Comparison of ENCODE assay signal across 17 cellular contexts in the genomic region with DNA sequence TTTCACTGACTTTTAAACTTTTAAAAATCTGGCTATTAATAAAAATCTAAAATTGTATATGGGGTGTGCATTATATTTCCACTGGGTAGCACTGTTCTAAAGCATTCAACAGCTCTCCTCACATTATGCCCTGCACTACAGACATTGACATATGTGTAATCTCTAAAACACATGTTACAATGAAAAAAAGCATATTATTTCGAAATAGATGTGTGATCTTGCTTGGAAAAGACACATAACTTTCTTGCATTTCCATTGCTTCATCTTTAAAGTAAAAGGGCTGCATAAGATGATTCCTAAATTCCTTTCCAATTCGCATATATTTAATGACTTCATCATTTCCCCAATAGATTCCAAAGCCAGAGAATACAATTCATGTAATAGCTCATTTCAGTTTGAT.
DNase-seq lines count a peak whose midpoint lies in the region; ATAC-seq, FAIRE-seq and TF ChIP-seq lines count a peak whose summit lies in the region.
"Had no signal": no experiment of that assay in that cellular context is flagged by ENCODE, and none has a peak within 500 bp of the region (broad histone marks: within the 10 kb centered on the region; RNA-seq: fewer than 3 reads in every experiment).

No MANE protein-coding gene starts in this region.

- WGBS in HepG2 (ENCODE audit: low lambda C conversion rate), result 72% methylated on average over 2 of the region's 2 CpGs
- WGBS in right lobe of liver (ENCODE audit: insufficient coverage, low coverage, low lambda C conversion rate, missing lambda C conversion rate), result 77% methylated on average over 2 of the region's 2 CpGs

- BruUV-seq in HepG2 (replicated peaks; lab: Mats Ljungman, UMichigan), result no TSS peak

- no peak for TF ChIP-seq RAD21 in HepG2 (CRISPR knock-in tag; IDR thresholded peaks at IDR 0.05)

- H3K27ac ChIP-seq in HepG2 (ENCODE audit: extremely low read length, insufficient read depth, low read length) (no peak overlapping the region), right lobe of liver (no peak overlapping the region)
- H3K27ac ChIP-seq: BLaER1 treated with 17β-estradiol and CSF1 and Interleukin-3, amounts not matched to agents 10 nM and 100 nM; HL-60 had no signal

- H3K36me3 ChIP-seq in HepG2 (replicated peaks in 1 of 2; ENCODE audit: control insufficient read depth in 1 of 2, insufficient read depth in 2 of 2, low read length in 2 of 2), result no peaks in the 10 kb centered on the region
- H3K36me3 ChIP-seq in right lobe of liver, result no peaks in the 10 kb centered on the region
- H3K36me3 ChIP-seq: BLaER1 treated with 17β-estradiol and CSF1 and Interleukin-3, amounts not matched to agents 10 nM and 100 nM had no signal

- peak overlapping the region; percentile 51 to 94 (median 79) for H3K27ac Mint-ChIP-seq in nephron
- H3K27ac Mint-ChIP-seq: B cell; CD8-positive, alpha-beta T cell; H9 had no signal

- H3K9me3 ChIP-seq in HepG2 (ENCODE audit: low read length) (no peaks in the 10 kb centered on the region), right lobe of liver (no peaks in the 10 kb centered on the region)
- H3K9me3 ChIP-seq: BLaER1 treated with 17β-estradiol and CSF1 and Interleukin-3, amounts not matched to agents 10 nM and 100 nM had no signal

- no peak for TF ChIP-seq POLR2A in HepG2 (IDR thresholded peaks at IDR 0.05; ENCODE audit: insufficient read depth in 1 of 2, low read depth in 2 of 2, low read length in 2 of 2)
- TF ChIP-seq POLR2A in right lobe of liver (IDR thresholded peaks at IDR 0.05), result no peak
- no peak for TF ChIP-seq POLR2A in H54 (IDR thresholded peaks at IDR 0.05; ENCODE audit: low read depth, low read length)

- intact Hi-C loops in HepG2 (cut with micrococcal nuclease; ENCODE audit: unreplicated experiment), result no loop called here
- intact Hi-C loops in right lobe of liver (cut with DNase I), result no loop called here

- no peaks in the 10 kb centered on the region for H3K36me3 Mint-ChIP-seq in nephron (ENCODE audit: low read depth)
- H3K36me3 Mint-ChIP-seq: CD8-positive, alpha-beta T cell had no signal

- TF ChIP-seq EP300 in HepG2 (IDR thresholded peaks at IDR 0.05; ENCODE audit: low read depth in 2 of 2, low read length in 2 of 2) (no peak), HepG2 (CRISPR knock-in tag; IDR thresholded peaks at IDR 0.05; ENCODE audit: borderline replicate concordance) (no peak)

- CTCF ChIA-PET in HepG2 (lab: Yijun Ruan, JAX; ENCODE audit: low intra/inter-chr PET ratio, low total read pairs), result no interaction called here

- no peaks in the 10 kb centered on the region for H3K27me3 Mint-ChIP-seq in nephron (ENCODE audit: low read depth)
- H3K27me3 Mint-ChIP-seq: B cell had no signal

- H3K79me2 ChIP-seq in HepG2 (ENCODE audit: insufficient read depth, low read length), result no peaks in the 10 kb centered on the region

- no peak overlapping the region for H3K4me3 Mint-ChIP-seq in nephron
- H3K4me3 Mint-ChIP-seq: B cell; CD8-positive, alpha-beta T cell; H9 had no signal

- H2AFZ ChIP-seq in HepG2 (ENCODE audit: low read length), result no peak overlapping the region

- ATAC-seq in HepG2, result no peak
- ATAC-seq in right lobe of liver, result no peak
- ATAC-seq: CD8-positive, alpha-beta T cell had no signal

- H3K4me2 ChIP-seq in HepG2 (ENCODE audit: low read depth, low read length), result no peak overlapping the region
- H3K4me2 ChIP-seq: BLaER1 treated with 17β-estradiol and CSF1 and Interleukin-3, amounts not matched to agents 10 nM and 100 nM had no signal

- TF ChIP-seq CTCF in HepG2 (CRISPR knock-in tag; IDR thresholded peaks at IDR 0.05), result no peak
- no peak for TF ChIP-seq CTCF in right lobe of liver (IDR thresholded peaks at IDR 0.05)
- TF ChIP-seq CTCF in nephron (IDR thresholded peaks at IDR 0.05; ENCODE audit: unreplicated experiment in 3 of 3), result no peak

- no peak overlapping the region for H3K4me3 ChIP-seq in HepG2 (replicated peaks in 1 of 3; ENCODE audit: insufficient read depth in 1 of 3, low read depth in 2 of 3, low read length in 3 of 3)
- H3K4me3 ChIP-seq in right lobe of liver, result no peak overlapping the region
- H3K4me3 ChIP-seq: BLaER1 treated with 17β-estradiol and CSF1 and Interleukin-3, amounts not matched to agents 10 nM and 100 nM had no signal

- H3K27me3 ChIP-seq in HepG2 (ENCODE audit: control insufficient read depth in 1 of 2, insufficient read depth in 2 of 2, low read length in 2 of 2) (no peaks in the 10 kb centered on the region), right lobe of liver (no peaks in the 10 kb centered on the region)
- H3K27me3 ChIP-seq: BLaER1 treated with 17β-estradiol and CSF1 and Interleukin-3, amounts not matched to agents 10 nM and 100 nM had no signal

- in situ Hi-C loops in HepG2 (cut with HindIII; ENCODE audit: extremely low pct_ligation_motif_present, low pct_unique_long_range_greater_than_20kb), result no loop called here

- H3K9ac ChIP-seq in HepG2 (ENCODE audit: insufficient read depth, low read depth, low read length), result no peak overlapping the region
- H3K9ac ChIP-seq: BLaER1 treated with 17β-estradiol and CSF1 and Interleukin-3, amounts not matched to agents 10 nM and 100 nM had no signal

- FAIRE-seq in HepG2 (lab: Jason Lieb, UNC) (no peak), H54 (lab: Jason Lieb, UNC) (no peak)

- POLR2A ChIA-PET in HepG2 (lab: Yijun Ruan, JAX), result no interaction called here

- peaks cover 12% of the 10 kb centered on the region for H3K4me1 ChIP-seq in HepG2 (ENCODE audit: insufficient read depth, low read length)
- H3K4me1 ChIP-seq in right lobe of liver, result no peaks in the 10 kb centered on the region
- H3K4me1 ChIP-seq: BLaER1 treated with 17β-estradiol and CSF1 and Interleukin-3, amounts not matched to agents 10 nM and 100 nM had no signal

- no peaks in the 10 kb centered on the region for H3K9me3 Mint-ChIP-seq in nephron
- H3K9me3 Mint-ChIP-seq: CD8-positive, alpha-beta T cell; H9 had no signal

- DNase-seq in HepG2 (ENCODE audit: low spot score) (no peak), right lobe of liver (no peak), fibroblast of gingiva (ENCODE audit: low read depth) (peak; percentile 12), NCI-H226 (no peak), epidermal melanocyte (ENCODE audit: insufficient read length, low spot score) (no peak), H54 (ENCODE audit: insufficient read length, low spot score) (no peak)
- DNase-seq: 8988T; Calu3; CD8-positive, alpha-beta T cell; GF-D8; GOT3; H9; IMR-90 had no signal

- H4K20me1 ChIP-seq in HepG2 (ENCODE audit: insufficient read depth, low read length), result no peaks in the 10 kb centered on the region
- H4K20me1 ChIP-seq: BLaER1 treated with 17β-estradiol and CSF1 and Interleukin-3, amounts not matched to agents 10 nM and 100 nM had no signal

- H3K4me1 Mint-ChIP-seq in nephron, result peaks cover 88% of the 10 kb centered on the region
- H3K4me1 Mint-ChIP-seq: B cell, H9 had no signal

TF ChIP-seq in HepG2, 621 proteins besides CTCF, POLR2A, EP300 and RAD21:
- TF ChIP-seq CEBPB (IDR thresholded peaks at IDR 0.05; ENCODE audit: borderline replicate concordance, low read depth, low read length), result peak; percentile 55; the same call in 1 of the 2 replicates
- TF ChIP-seq MED13 (CRISPR knock-in tag; IDR thresholded peaks at IDR 0.05), result no peak
